ENCODE assay signal across 8 cellular contexts in the genomic region with DNA sequence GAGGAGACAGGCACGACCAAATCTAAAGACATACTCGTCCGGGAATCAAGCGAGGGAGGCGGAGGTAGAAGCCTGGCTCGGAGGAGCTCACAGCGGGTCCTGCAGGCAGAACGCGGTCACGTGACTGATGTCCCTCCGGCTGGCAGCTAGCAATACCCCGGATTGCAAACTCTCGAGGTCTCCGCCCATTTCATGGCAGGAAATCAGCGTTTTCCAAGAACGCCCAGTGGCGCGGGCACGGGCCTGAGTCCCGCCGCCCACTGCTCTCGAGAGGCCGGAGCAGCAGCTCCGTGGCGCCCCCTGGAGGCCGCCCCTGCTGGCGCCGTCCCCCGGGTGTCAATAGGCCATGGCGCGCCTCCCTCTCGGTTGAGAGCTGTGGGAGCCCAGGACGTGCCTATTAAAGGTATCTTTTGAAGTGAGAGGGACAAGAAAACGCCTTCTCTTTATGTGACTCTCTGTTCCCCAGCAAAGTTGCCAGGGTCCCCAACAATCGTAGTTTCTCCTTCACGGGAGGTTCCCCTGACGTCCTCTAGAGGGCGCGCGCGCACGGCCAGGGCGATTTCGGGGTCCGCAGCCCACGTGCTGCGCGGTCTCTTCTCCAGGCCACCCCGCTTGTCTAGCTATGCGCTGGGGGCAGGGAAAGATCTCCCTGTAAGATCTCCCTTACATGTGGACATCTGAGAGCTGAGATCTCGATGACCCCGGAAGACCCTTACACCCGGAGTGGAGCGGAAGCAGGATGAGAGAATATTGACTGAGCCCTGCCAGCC. TPM values are rescaled to one million over a fixed set of nuclear protein-coding genes. Genes with fewer than 3 reads are reported as not detected.
DNase-seq lines count a peak whose midpoint lies in the region; ATAC-seq and TF ChIP-seq lines count a peak whose summit lies in the region.

No MANE protein-coding gene starts in this region.

- DNase-seq in HPDE6-E6E7 (ENCODE audit: extremely low spot score): peak; percentile 58
- DNase-seq in NCI-H82 (lab: John Stamatoyannopoulos, UW): peak; percentile 63
- DNase-seq in activated CD4-positive, alpha-beta memory T cell treated with anti-CD3 and anti-CD28 coated beads, Interleukin-2, amount 10 ng/mL, durations not matched to agents 7 days and 5 days: peak; percentile 73
- DNase-seq in stimulated activated CD4-positive, alpha-beta T cell treated with anti-CD3 and anti-CD28 coated beads, Interleukin-2, amount 100 ng/mL, for 4 hours (ENCODE audit: low read depth): peak; percentile 31

- H3K9me3 ChIP-seq in BLaER1 (no peaks in the 10 kb centered on the region), duodenal mucosa (ENCODE audit: control insufficient read depth in 1 of 2, low read length in 2 of 2) (no peaks in the 10 kb centered on the region), liver (ENCODE audit: control insufficient read depth in 4 of 4, low read length in 3 of 4) (no peaks in the 10 kb centered on the region)

- peak overlapping the region; percentile 88 for H3K4me2 ChIP-seq in BLaER1

- peak overlapping the region; percentile 40 for H3K27ac Mint-ChIP-seq in activated CD4-positive, alpha-beta memory T cell treated with anti-CD3 and anti-CD28 coated beads, Interleukin-2, amount 10 ng/mL, durations not matched to agents 7 days and 5 days

- H3K36me3 ChIP-seq in BLaER1 (no peaks in the 10 kb centered on the region), duodenal mucosa (ENCODE audit: control insufficient read depth in 1 of 2, insufficient read depth in 2 of 2, low read length in 2 of 2) (no peaks in the 10 kb centered on the region), liver (ENCODE audit: control insufficient read depth in 4 of 4, insufficient read depth in 3 of 4, low read depth in 1 of 4, low read length in 3 of 4) (no peaks in the 10 kb centered on the region)

- peak; percentile 86 to 94 for TF ChIP-seq RAD21 in liver (IDR thresholded peaks at IDR 0.05)

- no peaks in the 10 kb centered on the region for H3K9me3 Mint-ChIP-seq in activated CD4-positive, alpha-beta memory T cell treated with anti-CD3 and anti-CD28 coated beads, Interleukin-2, amount 10 ng/mL, durations not matched to agents 7 days and 5 days

- peak overlapping the region; percentile 72 for H3K9ac ChIP-seq in BLaER1
- H3K9ac ChIP-seq in duodenal mucosa (ENCODE audit: low read depth in 1 of 2, low read length in 2 of 2): peak overlapping the region; percentile 65 to 79
- H3K9ac ChIP-seq in liver (ENCODE audit: low read depth in 1 of 2, low read length in 2 of 2): peak overlapping the region; percentile 48 to 90

- CTCF ChIA-PET in activated CD4-positive, alpha-beta memory T cell treated with anti-CD3 and anti-CD28 coated beads, Interleukin-2, amount 10 ng/mL, durations not matched to agents 7 days and 5 days (lab: Charles Lee): interaction anchor here (0.6 to 3.1 kb wide), 76 partner anchors 10 to 772 kb away, joined by 3 to 44 read pairs (median 4); a partner anchor contains a TSS

- under 1% methylated on average over 54 of the region's 54 CpGs for WGBS in liver

- no peak for ATAC-seq in GM21786 (IDR thresholded peaks at IDR 0.05; ENCODE audit: unreplicated experiment)

- H3K4me3 ChIP-seq in BLaER1: peak overlapping the region; percentile 66
- peak overlapping the region; percentile 66 to 82 for H3K4me3 ChIP-seq in duodenal mucosa (ENCODE audit: low read depth in 1 of 2, low read length in 2 of 2)
- peak overlapping the region; percentile 55 to 81 (median 66) for H3K4me3 ChIP-seq in liver (ENCODE audit: low read depth in 1 of 3, low read length in 3 of 3)

- no peaks in the 10 kb centered on the region for H3K36me3 Mint-ChIP-seq in activated CD4-positive, alpha-beta memory T cell treated with anti-CD3 and anti-CD28 coated beads, Interleukin-2, amount 10 ng/mL, durations not matched to agents 7 days and 5 days (ENCODE audit: low read depth)

- H3K4me1 ChIP-seq in BLaER1 (0 out of 2 replicates have a peak, but pooled peaks cover 7% of the 10 kb centered on the region), duodenal mucosa (ENCODE audit: control insufficient read depth in 1 of 2, insufficient read depth in 2 of 2, low read length in 2 of 2) (peaks cover 11 to 12% of the 10 kb centered on the region in 2 donors), liver (ENCODE audit: control insufficient read depth in 4 of 4, insufficient read depth in 4 of 4, low read length in 3 of 4) (peaks cover 3 to 13% (median 9%) of the 10 kb centered on the region in 4 donors)

- peaks cover 6% of the 10 kb centered on the region for H3K27me3 Mint-ChIP-seq in activated CD4-positive, alpha-beta memory T cell treated with anti-CD3 and anti-CD28 coated beads, Interleukin-2, amount 10 ng/mL, durations not matched to agents 7 days and 5 days

- TF ChIP-seq CTCF in liver (IDR thresholded peaks at IDR 0.05; ENCODE audit: low read depth, low read length, missing input control): peak; percentile 90

- peaks cover 11% of the 10 kb centered on the region for H3K4me1 Mint-ChIP-seq in activated CD4-positive, alpha-beta memory T cell treated with anti-CD3 and anti-CD28 coated beads, Interleukin-2, amount 10 ng/mL, durations not matched to agents 7 days and 5 days

- H3K4me3 Mint-ChIP-seq in activated CD4-positive, alpha-beta memory T cell treated with anti-CD3 and anti-CD28 coated beads, Interleukin-2, amount 10 ng/mL, durations not matched to agents 7 days and 5 days: peak overlapping the region; percentile 72

- no peaks in the 10 kb centered on the region for H4K20me1 ChIP-seq in BLaER1

- H3K27me3 ChIP-seq in BLaER1 (no peaks in the 10 kb centered on the region), duodenal mucosa (ENCODE audit: control insufficient read depth in 1 of 2, insufficient read depth in 2 of 2, low read length in 2 of 2) (no peaks in the 10 kb centered on the region), liver (ENCODE audit: control insufficient read depth in 4 of 4, insufficient read depth in 4 of 4, low read length in 3 of 4) (no peaks in the 10 kb centered on the region)

- H3K27ac ChIP-seq in BLaER1 (peak overlapping the region; percentile 62), duodenal mucosa (ENCODE audit: low read depth, low read length) (peak overlapping the region; percentile 67), liver (ENCODE audit: low read depth in 1 of 2, low read length in 2 of 2) (peak overlapping the region; percentile 86 to 91)

- POLR2A ChIA-PET in activated CD4-positive, alpha-beta memory T cell treated with anti-CD3 and anti-CD28 coated beads, Interleukin-2, amount 10 ng/mL, durations not matched to agents 7 days and 5 days (lab: Charles Lee): interaction anchor here (1.0 to 1.1 kb wide), 2 partner anchors 9 to 37 kb away, joined by 3 to 4 read pairs; a partner anchor contains a TSS

TF ChIP-seq in liver, 16 proteins besides CTCF, POLR2A, EP300 and RAD21 (continues in another document):
- TF ChIP-seq, protein P1, sequence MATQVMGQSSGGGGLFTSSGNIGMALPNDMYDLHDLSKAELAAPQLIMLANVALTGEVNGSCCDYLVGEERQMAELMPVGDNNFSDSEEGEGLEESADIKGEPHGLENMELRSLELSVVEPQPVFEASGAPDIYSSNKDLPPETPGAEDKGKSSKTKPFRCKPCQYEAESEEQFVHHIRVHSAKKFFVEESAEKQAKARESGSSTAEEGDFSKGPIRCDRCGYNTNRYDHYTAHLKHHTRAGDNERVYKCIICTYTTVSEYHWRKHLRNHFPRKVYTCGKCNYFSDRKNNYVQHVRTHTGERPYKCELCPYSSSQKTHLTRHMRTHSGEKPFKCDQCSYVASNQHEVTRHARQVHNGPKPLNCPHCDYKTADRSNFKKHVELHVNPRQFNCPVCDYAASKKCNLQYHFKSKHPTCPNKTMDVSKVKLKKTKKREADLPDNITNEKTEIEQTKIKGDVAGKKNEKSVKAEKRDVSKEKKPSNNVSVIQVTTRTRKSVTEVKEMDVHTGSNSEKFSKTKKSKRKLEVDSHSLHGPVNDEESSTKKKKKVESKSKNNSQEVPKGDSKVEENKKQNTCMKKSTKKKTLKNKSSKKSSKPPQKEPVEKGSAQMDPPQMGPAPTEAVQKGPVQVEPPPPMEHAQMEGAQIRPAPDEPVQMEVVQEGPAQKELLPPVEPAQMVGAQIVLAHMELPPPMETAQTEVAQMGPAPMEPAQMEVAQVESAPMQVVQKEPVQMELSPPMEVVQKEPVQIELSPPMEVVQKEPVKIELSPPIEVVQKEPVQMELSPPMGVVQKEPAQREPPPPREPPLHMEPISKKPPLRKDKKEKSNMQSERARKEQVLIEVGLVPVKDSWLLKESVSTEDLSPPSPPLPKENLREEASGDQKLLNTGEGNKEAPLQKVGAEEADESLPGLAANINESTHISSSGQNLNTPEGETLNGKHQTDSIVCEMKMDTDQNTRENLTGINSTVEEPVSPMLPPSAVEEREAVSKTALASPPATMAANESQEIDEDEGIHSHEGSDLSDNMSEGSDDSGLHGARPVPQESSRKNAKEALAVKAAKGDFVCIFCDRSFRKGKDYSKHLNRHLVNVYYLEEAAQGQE (IDR thresholded peaks at IDR 0.05): peak; percentile 57
- TF ChIP-seq, protein P2, sequence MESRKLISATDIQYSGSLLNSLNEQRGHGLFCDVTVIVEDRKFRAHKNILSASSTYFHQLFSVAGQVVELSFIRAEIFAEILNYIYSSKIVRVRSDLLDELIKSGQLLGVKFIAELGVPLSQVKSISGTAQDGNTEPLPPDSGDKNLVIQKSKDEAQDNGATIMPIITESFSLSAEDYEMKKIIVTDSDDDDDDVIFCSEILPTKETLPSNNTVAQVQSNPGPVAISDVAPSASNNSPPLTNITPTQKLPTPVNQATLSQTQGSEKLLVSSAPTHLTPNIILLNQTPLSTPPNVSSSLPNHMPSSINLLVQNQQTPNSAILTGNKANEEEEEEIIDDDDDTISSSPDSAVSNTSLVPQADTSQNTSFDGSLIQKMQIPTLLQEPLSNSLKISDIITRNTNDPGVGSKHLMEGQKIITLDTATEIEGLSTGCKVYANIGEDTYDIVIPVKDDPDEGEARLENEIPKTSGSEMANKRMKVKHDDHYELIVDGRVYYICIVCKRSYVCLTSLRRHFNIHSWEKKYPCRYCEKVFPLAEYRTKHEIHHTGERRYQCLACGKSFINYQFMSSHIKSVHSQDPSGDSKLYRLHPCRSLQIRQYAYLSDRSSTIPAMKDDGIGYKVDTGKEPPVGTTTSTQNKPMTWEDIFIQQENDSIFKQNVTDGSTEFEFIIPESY (IDR thresholded peaks at IDR 0.05): peak; percentile 32
- TF ChIP-seq EGR1 (IDR thresholded peaks at IDR 0.05; ENCODE audit: low read depth in 2 of 2): peak in 1 of 2 donors; percentile 26
- TF ChIP-seq YY1 (IDR thresholded peaks at IDR 0.05): peak; percentile 91
- TF ChIP-seq FOXA1 (IDR thresholded peaks at IDR 0.05): peak; percentile 64
- TF ChIP-seq, protein P3, sequence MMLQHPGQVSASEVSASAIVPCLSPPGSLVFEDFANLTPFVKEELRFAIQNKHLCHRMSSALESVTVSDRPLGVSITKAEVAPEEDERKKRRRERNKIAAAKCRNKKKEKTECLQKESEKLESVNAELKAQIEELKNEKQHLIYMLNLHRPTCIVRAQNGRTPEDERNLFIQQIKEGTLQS (IDR thresholded peaks at IDR 0.05): peak; percentile 8
- peak; percentile 21 for TF ChIP-seq HNF4G (IDR thresholded peaks at IDR 0.05)
- TF ChIP-seq NR2F2 (IDR thresholded peaks at IDR 0.05): peak; percentile 80

RNA-seq across cellular contexts. Expression of a gene that starts 37.3 kb away (rescaled TPM):
- total RNA-seq in activated CD4-positive, alpha-beta memory T cell treated with anti-CD3 and anti-CD28 coated beads, Interleukin-2, amount 10 ng/mL, durations not matched to agents 7 days and 5 days: 1 to 10 TPM in 1 of 2 experiments, under 1 TPM in 1; 0.83 to 1.4 TPM
- 10 to 100 TPM; 32.7 to 53.6 TPM for total RNA-seq in liver
- polyA plus RNA-seq in liver: 10 to 100 TPM; 14.2 to 18.5 TPM

Comparison
In these comparisons a context has a peak if more than half of its experiments do, and no peak if none do; other contexts are left out.
1. RNA of a gene that starts 37.3 kb away (total RNA-seq): 32.7 to 53.6 TPM in liver; 0.83 to 1.4 TPM in activated CD4-positive, alpha-beta memory T cell treated with anti-CD3 and anti-CD28 coated beads, Interleukin-2, amount 10 ng/mL, durations not matched to agents 7 days and 5 days; every median in the first group is over 10 times any median in the second.
2. Peak in every context shown above with its lines, with median percentiles within 50 percentile points of each other: H3K27ac ChIP-seq, H3K4me3 ChIP-seq, H3K9ac ChIP-seq and DNase-seq.